1 cellular context compared by ENCODE assay signal in the genomic region with DNA sequence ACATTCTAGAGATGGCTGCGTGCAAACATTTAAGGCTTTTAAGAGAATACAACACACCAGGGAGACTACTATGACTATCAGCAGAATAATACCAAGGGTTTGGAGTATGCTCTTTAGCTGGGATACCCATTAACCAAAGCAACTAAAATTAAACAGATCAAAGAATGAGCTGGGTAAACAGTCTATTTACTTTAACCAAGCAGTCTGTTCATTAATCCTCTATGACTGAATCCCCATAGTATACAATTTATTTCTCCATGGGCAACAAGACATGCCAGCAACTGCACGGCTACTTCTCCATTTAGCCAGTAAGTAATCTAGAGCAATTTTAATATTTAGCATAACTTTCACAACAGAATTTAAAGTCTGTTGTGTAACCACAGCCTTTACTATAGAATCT.
TF ChIP-seq lines count a peak whose summit lies in the region.

No MANE protein-coding gene starts in this region.

TF ChIP-seq in HepG2, 621 proteins besides CTCF, POLR2A, EP300 and RAD21 (continued from another document):
- TF ChIP-seq, protein P1, sequence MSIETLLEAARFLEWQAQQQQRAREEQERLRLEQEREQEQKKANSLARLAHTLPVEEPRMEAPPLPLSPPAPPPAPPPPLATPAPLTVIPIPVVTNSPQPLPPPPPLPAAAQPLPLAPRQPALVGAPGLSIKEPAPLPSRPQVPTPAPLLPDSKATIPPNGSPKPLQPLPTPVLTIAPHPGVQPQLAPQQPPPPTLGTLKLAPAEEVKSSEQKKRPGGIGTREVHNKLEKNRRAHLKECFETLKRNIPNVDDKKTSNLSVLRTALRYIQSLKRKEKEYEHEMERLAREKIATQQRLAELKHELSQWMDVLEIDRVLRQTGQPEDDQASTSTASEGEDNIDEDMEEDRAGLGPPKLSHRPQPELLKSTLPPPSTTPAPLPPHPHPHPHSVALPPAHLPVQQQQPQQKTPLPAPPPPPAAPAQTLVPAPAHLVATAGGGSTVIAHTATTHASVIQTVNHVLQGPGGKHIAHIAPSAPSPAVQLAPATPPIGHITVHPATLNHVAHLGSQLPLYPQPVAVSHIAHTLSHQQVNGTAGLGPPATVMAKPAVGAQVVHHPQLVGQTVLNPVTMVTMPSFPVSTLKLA (IDR thresholded peaks at IDR 0.05) = no peak
- no peak for TF ChIP-seq SOX6 (IDR thresholded peaks at IDR 0.05)
- peak; percentile 30; the same call in 1 of the 2 replicates for TF ChIP-seq SOX6 (CRISPR knock-in tag; IDR thresholded peaks at IDR 0.05)
- no peak for TF ChIP-seq HIVEP1 (CRISPR knock-in tag; IDR thresholded peaks at IDR 0.05)
- TF ChIP-seq, protein P2, sequence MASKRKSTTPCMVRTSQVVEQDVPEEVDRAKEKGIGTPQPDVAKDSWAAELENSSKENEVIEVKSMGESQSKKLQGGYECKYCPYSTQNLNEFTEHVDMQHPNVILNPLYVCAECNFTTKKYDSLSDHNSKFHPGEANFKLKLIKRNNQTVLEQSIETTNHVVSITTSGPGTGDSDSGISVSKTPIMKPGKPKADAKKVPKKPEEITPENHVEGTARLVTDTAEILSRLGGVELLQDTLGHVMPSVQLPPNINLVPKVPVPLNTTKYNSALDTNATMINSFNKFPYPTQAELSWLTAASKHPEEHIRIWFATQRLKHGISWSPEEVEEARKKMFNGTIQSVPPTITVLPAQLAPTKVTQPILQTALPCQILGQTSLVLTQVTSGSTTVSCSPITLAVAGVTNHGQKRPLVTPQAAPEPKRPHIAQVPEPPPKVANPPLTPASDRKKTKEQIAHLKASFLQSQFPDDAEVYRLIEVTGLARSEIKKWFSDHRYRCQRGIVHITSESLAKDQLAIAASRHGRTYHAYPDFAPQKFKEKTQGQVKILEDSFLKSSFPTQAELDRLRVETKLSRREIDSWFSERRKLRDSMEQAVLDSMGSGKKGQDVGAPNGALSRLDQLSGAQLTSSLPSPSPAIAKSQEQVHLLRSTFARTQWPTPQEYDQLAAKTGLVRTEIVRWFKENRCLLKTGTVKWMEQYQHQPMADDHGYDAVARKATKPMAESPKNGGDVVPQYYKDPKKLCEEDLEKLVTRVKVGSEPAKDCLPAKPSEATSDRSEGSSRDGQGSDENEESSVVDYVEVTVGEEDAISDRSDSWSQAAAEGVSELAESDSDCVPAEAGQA (IDR thresholded peaks at IDR 0.05; ENCODE audit: low read depth) = no peak
- TF ChIP-seq, protein P2 (CRISPR knock-in tag; IDR thresholded peaks at IDR 0.05; ENCODE audit: borderline replicate concordance) = no peak
- no peak for TF ChIP-seq CENPX (CRISPR knock-in tag; IDR thresholded peaks at IDR 0.05)
- TF ChIP-seq ZNF644 (CRISPR knock-in tag; IDR thresholded peaks at IDR 0.05; ENCODE audit: low read depth) = 0 out of 2 replicates have a peak, but pooled peaks have one; percentile 26
- TF ChIP-seq ZSCAN25 (CRISPR knock-in tag; IDR thresholded peaks at IDR 0.05) = no peak
